In the genomic region with DNA sequence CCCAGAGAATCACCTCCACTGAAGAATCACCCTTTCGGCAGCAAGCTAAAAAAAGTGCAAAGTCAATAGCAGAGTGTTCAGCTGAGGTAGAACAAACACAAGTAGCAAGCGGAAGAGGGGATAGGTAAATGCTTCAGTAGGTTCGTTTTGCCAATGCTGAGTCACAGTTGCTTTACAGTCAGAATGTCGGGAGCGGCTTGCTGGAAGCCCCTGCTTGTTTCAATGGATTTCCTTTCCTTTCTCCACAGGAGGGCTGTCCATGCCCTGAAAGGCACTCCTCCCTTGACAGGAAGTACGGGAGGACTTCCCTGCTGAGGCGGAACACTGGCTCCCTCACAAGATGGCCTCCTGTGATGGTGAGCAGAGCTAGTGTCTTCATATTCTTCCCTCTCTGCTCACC, we compare ENCODE assay signal across 15 cellular contexts.
DNase-seq lines count a peak whose midpoint lies in the region; ATAC-seq and TF ChIP-seq lines count a peak whose summit lies in the region.
"Had no signal": no experiment of that assay in that cellular context is flagged by ENCODE, and none has a peak within 500 bp of the region (broad histone marks: within the 10 kb centered on the region; RNA-seq: fewer than 3 reads in every experiment).

No MANE protein-coding gene starts in this region.

- intact Hi-C loops in PC-3 (cut with micrococcal nuclease), result no loop called here

- POLR2A ChIA-PET in PC-3 (lab: Charles Lee; ENCODE audit: unreplicated experiment), result no interaction called here

- H3K27me3 Mint-ChIP-seq in GM23338 (ENCODE audit: insufficient read depth, low read depth, poor library complexity), result no peaks in the 10 kb centered on the region
- peaks cover 4% of the 10 kb centered on the region for H3K27me3 Mint-ChIP-seq in endodermal cell (ENCODE audit: insufficient read depth)
- peaks cover 2% of the 10 kb centered on the region for H3K27me3 Mint-ChIP-seq in neural progenitor cell (ENCODE audit: insufficient read depth, low read depth)
- H3K27me3 Mint-ChIP-seq: CD4-positive, alpha-beta T cell had no signal

- H3F3A ChIP-seq in GM23338 (replicated peaks; ENCODE audit: low read depth), result no peaks in the 10 kb centered on the region
- H3F3A ChIP-seq in PC-3 (ENCODE audit: low read length, unreplicated experiment), result no peaks in the 10 kb centered on the region
- H3F3A ChIP-seq in neural progenitor cell (ENCODE audit: low read depth), result no peaks in the 10 kb centered on the region

- H3K4me2 ChIP-seq in GM23338, result no peak overlapping the region
- no peak overlapping the region for H3K4me2 ChIP-seq in PC-3 (ENCODE audit: low read length)
- no peak overlapping the region for H3K4me2 ChIP-seq in neural progenitor cell

- H3K4me3 ChIP-seq in GM23338 (no peak overlapping the region), PC-3 (ENCODE audit: low read length) (no peak overlapping the region), endodermal cell (ENCODE audit: low read length) (no peak overlapping the region), neural progenitor cell (no peak overlapping the region)
- H3K4me3 ChIP-seq: SJSA1 had no signal

- peak overlapping the region; percentile 53 for H2AFZ ChIP-seq in GM23338
- H2AFZ ChIP-seq in PC-3 (ENCODE audit: low read length), result no peak overlapping the region
- H2AFZ ChIP-seq in neural progenitor cell (replicated peaks), result peak overlapping the region; percentile 48

- H3K4me1 Mint-ChIP-seq in GM23338 (peaks cover 13% of the 10 kb centered on the region), endodermal cell (peaks cover 13% of the 10 kb centered on the region), neural progenitor cell (peaks cover 13% of the 10 kb centered on the region)

- no peak overlapping the region for H3K27ac ChIP-seq in GM23338 (ENCODE audit: low read depth)
- H3K27ac ChIP-seq in PC-3 (ENCODE audit: low read length), result no peak overlapping the region
- H3K27ac ChIP-seq in endodermal cell (ENCODE audit: low read depth, low read length), result no peak overlapping the region
- no peak overlapping the region for H3K27ac ChIP-seq in neural progenitor cell
- H3K27ac ChIP-seq: SJSA1 had no signal

- H4K20me1 ChIP-seq in GM23338 (replicated peaks; ENCODE audit: insufficient read depth) (no peaks in the 10 kb centered on the region), PC-3 (ENCODE audit: low read length) (no peaks in the 10 kb centered on the region), neural progenitor cell (ENCODE audit: low read depth) (no peaks in the 10 kb centered on the region)

- CTCF ChIA-PET in PC-3 (lab: Charles Lee), result no interaction called here

- no TSS peak for BruUV-seq in PC-3 (replicated peaks; lab: Mats Ljungman, UMichigan)

- H3K9me3 ChIP-seq in PC-3 (ENCODE audit: low read length) (no peaks in the 10 kb centered on the region), endodermal cell (ENCODE audit: control insufficient read depth, low read length) (peaks cover under 1% of the 10 kb centered on the region), neural progenitor cell (ENCODE audit: low read depth) (no peaks in the 10 kb centered on the region)
- H3K9me3 ChIP-seq: BE2C, SJSA1 had no signal

- H3K27ac Mint-ChIP-seq in GM23338, result peak overlapping the region; percentile 62; the same call in 1 of the 2 replicates
- H3K27ac Mint-ChIP-seq in endodermal cell, result peak overlapping the region; percentile 30
- H3K27ac Mint-ChIP-seq in neural progenitor cell, result no peak overlapping the region
- H3K27ac Mint-ChIP-seq: CD4-positive, alpha-beta T cell had no signal

- no peak overlapping the region for H3K9ac ChIP-seq in PC-3 (ENCODE audit: low read length)
- H3K9ac ChIP-seq in endodermal cell (ENCODE audit: extremely low read depth, low read length, poor library complexity, severe bottlenecking), result no peak overlapping the region
- H3K9ac ChIP-seq in neural progenitor cell, result no peak overlapping the region

- H3K79me2 ChIP-seq in GM23338 (replicated peaks; ENCODE audit: insufficient read depth) (no peaks in the 10 kb centered on the region), PC-3 (ENCODE audit: low read length) (no peaks in the 10 kb centered on the region), neural progenitor cell (ENCODE audit: low read depth) (no peaks in the 10 kb centered on the region)

- H3K36me3 Mint-ChIP-seq in GM23338 (ENCODE audit: low read depth) (peaks cover 6% of the 10 kb centered on the region; the same call in 1 of the 3 replicates), endodermal cell (ENCODE audit: low read depth) (no peaks in the 10 kb centered on the region), neural progenitor cell (peaks cover 14% of the 10 kb centered on the region)

- DNase-seq in GM23338 (ENCODE audit: low spot score), result peak; percentile 41
- peak; percentile 6 for DNase-seq in PC-3
- DNase-seq in endodermal cell, result no peak
- no peak for DNase-seq in neural progenitor cell (ENCODE audit: low spot score)
- DNase-seq in SK-N-DZ (ENCODE audit: low spot score), result no peak
- no peak for DNase-seq in GM19240 (ENCODE audit: insufficient read length, low spot score)
- DNase-seq: BE2C; CD4-positive, alpha-beta T cell; MM.1S; NCI-H1105 treated with DMSO at 0.1 percent for 48 hours; NCI-H187 treated with DMSO at 0.1 percent for 48 hours; NCI-H345; NCI-H69 had no signal

- 89 to 90% methylated on average over 4 to 7 of the region's 7 CpGs for WGBS in endodermal cell (ENCODE audit: insufficient coverage in 1 of 2, insufficient read length in 1 of 2), 2 experiments

- no peaks in the 10 kb centered on the region; the same call in 1 of the 2 replicates for H3K36me3 ChIP-seq in GM23338 (ENCODE audit: insufficient read depth)
- H3K36me3 ChIP-seq in PC-3 (ENCODE audit: low read depth, low read length), result no peaks in the 10 kb centered on the region
- H3K36me3 ChIP-seq in endodermal cell (ENCODE audit: control insufficient read depth, insufficient read depth, low read length), result no peaks in the 10 kb centered on the region
- no peaks in the 10 kb centered on the region for H3K36me3 ChIP-seq in neural progenitor cell
- H3K36me3 ChIP-seq: BE2C, SJSA1 had no signal

- H3K4me3 Mint-ChIP-seq in GM23338 (no peak overlapping the region), endodermal cell (no peak overlapping the region), neural progenitor cell (no peak overlapping the region)
- H3K4me3 Mint-ChIP-seq: CD4-positive, alpha-beta T cell had no signal

- H3K9me3 Mint-ChIP-seq in GM23338, result peaks cover 7% of the 10 kb centered on the region; the same call in 1 of the 3 replicates
- H3K9me3 Mint-ChIP-seq in endodermal cell, result peaks cover 5% of the 10 kb centered on the region
- peaks cover 7% of the 10 kb centered on the region for H3K9me3 Mint-ChIP-seq in neural progenitor cell
- H3K9me3 Mint-ChIP-seq: CD4-positive, alpha-beta T cell had no signal

- TF ChIP-seq CTCF in GM23338 (conservative IDR thresholded peaks at IDR 0.05; ENCODE audit: low read depth in 2 of 2) (no peak), PC-3 (conservative IDR thresholded peaks at IDR 0.05; ENCODE audit: low read depth, low read length) (no peak), endodermal cell (conservative IDR thresholded peaks at IDR 0.05) (no peak), neural progenitor cell (IDR thresholded peaks at IDR 0.05) (no peak)

- no peaks in the 10 kb centered on the region for H3K4me1 ChIP-seq in GM23338 (ENCODE audit: insufficient read depth)
- H3K4me1 ChIP-seq in PC-3 (ENCODE audit: insufficient read depth, low read length), result no peaks in the 10 kb centered on the region; the same call in 1 of the 2 replicates
- H3K4me1 ChIP-seq in endodermal cell (ENCODE audit: control insufficient read depth, insufficient read depth, low read length), result peaks cover 6% of the 10 kb centered on the region
- H3K4me1 ChIP-seq in neural progenitor cell, result no peaks in the 10 kb centered on the region
- H3K4me1 ChIP-seq: BE2C, SJSA1 had no signal

- H3K9me2 ChIP-seq in GM23338 (ENCODE audit: insufficient read depth), result peaks cover 18% of the 10 kb centered on the region; the same call in 1 of the 2 replicates
- no peaks in the 10 kb centered on the region for H3K9me2 ChIP-seq in PC-3 (replicated peaks; ENCODE audit: low read length)

- H3K27me3 ChIP-seq in GM23338 (ENCODE audit: insufficient read depth) (no peaks in the 10 kb centered on the region), PC-3 (ENCODE audit: low read length) (no peaks in the 10 kb centered on the region), endodermal cell (ENCODE audit: control insufficient read depth, insufficient read depth, low read length, poor library complexity, severe bottlenecking) (no peaks in the 10 kb centered on the region), neural progenitor cell (no peaks in the 10 kb centered on the region)
- H3K27me3 ChIP-seq: BE2C, SJSA1 had no signal

- ATAC-seq in GM23338, result no peak
- ATAC-seq in PC-3, result no peak
- no peak for ATAC-seq in GM18873 (IDR thresholded peaks at IDR 0.05; ENCODE audit: low FRiP score, unreplicated experiment)

TF ChIP-seq in GM23338, 12 proteins besides CTCF, POLR2A, EP300 and RAD21:
- TF ChIP-seq, protein P1, sequence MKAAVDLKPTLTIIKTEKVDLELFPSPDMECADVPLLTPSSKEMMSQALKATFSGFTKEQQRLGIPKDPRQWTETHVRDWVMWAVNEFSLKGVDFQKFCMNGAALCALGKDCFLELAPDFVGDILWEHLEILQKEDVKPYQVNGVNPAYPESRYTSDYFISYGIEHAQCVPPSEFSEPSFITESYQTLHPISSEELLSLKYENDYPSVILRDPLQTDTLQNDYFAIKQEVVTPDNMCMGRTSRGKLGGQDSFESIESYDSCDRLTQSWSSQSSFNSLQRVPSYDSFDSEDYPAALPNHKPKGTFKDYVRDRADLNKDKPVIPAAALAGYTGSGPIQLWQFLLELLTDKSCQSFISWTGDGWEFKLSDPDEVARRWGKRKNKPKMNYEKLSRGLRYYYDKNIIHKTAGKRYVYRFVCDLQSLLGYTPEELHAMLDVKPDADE (IDR thresholded peaks at IDR 0.05), result no peak

Comparison
In these comparisons a context has a peak if more than half of its experiments do, and no peak if none do; other contexts are left out.
1. DNase-seq: peak in GM23338 (single experiment) and PC-3 (single experiment); none in endodermal cell (single experiment), neural progenitor cell (single experiment), SK-N-DZ (single experiment) and GM19240 (single experiment).